19 cellular contexts compared by ENCODE assay signal in the genomic region with DNA sequence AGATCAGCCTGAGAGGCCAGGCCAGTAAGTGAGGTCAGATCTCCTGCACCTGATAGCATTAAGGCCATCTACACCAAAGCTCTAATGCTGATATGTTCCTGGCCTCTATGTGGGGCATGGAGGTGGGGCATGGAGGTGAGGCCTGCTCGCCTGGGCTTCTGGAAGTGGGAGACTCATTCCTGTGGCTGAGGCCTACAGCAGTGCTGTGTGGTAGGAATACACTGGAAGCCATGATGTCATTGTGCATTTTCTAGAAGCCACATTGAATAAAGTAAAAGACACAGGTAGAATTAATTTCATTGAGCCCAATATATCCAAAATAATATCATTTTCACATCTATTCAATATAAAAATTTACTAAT. TPM values are rescaled to one million over a fixed set of nuclear protein-coding genes. Genes with fewer than 3 reads are reported as not detected.
"Had no signal": no experiment of that assay in that cellular context is flagged by ENCODE, and none has a peak within 500 bp of the region (broad histone marks: within the 10 kb centered on the region; RNA-seq: fewer than 3 reads in every experiment).

No MANE protein-coding gene starts in this region.

- H3K4me3 Mint-ChIP-seq: dendritic cell treated with granulocyte-macrophage colony-stimulating factor and Interleukin-4, amounts not matched to agents 40 ng/mL and 50 ng/mL, for 4 days; T-helper 17 cell had no signal

- H3K27me3 ChIP-seq: adrenal gland, testis had no signal

- H3K36me3 ChIP-seq: adrenal gland, esophagus muscularis mucosa, heart right ventricle, lower lobe of right lung, sigmoid colon had no signal

- H3K27me3 Mint-ChIP-seq: brain had no signal

- H3K27ac Mint-ChIP-seq: dendritic cell treated with granulocyte-macrophage colony-stimulating factor and Interleukin-4, amounts not matched to agents 40 ng/mL and 50 ng/mL, for 4 days; naive thymus-derived CD4-positive, alpha-beta T cell; T-helper 17 cell had no signal

- H3K9me3 ChIP-seq: adrenal gland, heart right ventricle, lower lobe of right lung, sigmoid colon, testis had no signal

- H3K36me3 Mint-ChIP-seq: naive thymus-derived CD4-positive, alpha-beta T cell had no signal

- DNase-seq: activated naive CD4-positive, alpha-beta T cell treated with anti-CD3 and anti-CD28 coated beads, Interleukin-2, amount 50 U/mL, for 16 hours; activated T-cell treated with anti-CD3 and anti-CD28 coated beads, Interleukin-2, amount 50 U/mL, for 1 hour; adrenal gland; foreskin fibroblast; heart right ventricle; lower lobe of right lung; naive thymus-derived CD4-positive, alpha-beta T cell; sigmoid colon; stimulated activated CD4-positive, alpha-beta T cell treated with anti-CD3 and anti-CD28 coated beads, Interleukin-12 subunit alpha, Interleukin-12 subunit beta, amount 100 ng/mL, for 4 hours; stimulated activated naive CD4-positive, alpha-beta T cell treated with Interleukin-2 at 50 U/mL for 16 hours; T-helper 17 cell; testis had no signal

- H3K9me3 Mint-ChIP-seq: brain; dendritic cell treated with granulocyte-macrophage colony-stimulating factor and Interleukin-4, amounts not matched to agents 40 ng/mL and 50 ng/mL, for 4 days; naive thymus-derived CD4-positive, alpha-beta T cell had no signal

- H3K4me3 ChIP-seq: adrenal gland, esophagus muscularis mucosa, heart right ventricle, lower lobe of right lung, sigmoid colon, testis had no signal

- H3K27ac ChIP-seq: adrenal gland, esophagus muscularis mucosa, heart right ventricle, lower lobe of right lung, sigmoid colon, testis had no signal

RNA-seq across cellular contexts. Expression of a gene that starts 2.7 kb away (rescaled TPM):
- total RNA-seq: mononuclear cell, sigmoid colon, T-helper 17 cell had no signal
- polyA plus RNA-seq: naive thymus-derived CD4-positive, alpha-beta T cell had no signal

RNA-seq across cellular contexts. Expression of a gene that starts 34.5 kb away (rescaled TPM):
- total RNA-seq: adrenal gland; esophagus muscularis mucosa; heart right ventricle; lower lobe of right lung; mononuclear cell; naive thymus-derived CD4-positive, alpha-beta T cell; omental fat pad; pulmonary artery endothelial cell; sigmoid colon; T-helper 17 cell; testis; ureter had no signal
- polyA plus RNA-seq: adrenal gland; heart right ventricle; naive thymus-derived CD4-positive, alpha-beta T cell; sigmoid colon had no signal
